Comparison of ENCODE assay signal across 16 cellular contexts in the genomic region with DNA sequence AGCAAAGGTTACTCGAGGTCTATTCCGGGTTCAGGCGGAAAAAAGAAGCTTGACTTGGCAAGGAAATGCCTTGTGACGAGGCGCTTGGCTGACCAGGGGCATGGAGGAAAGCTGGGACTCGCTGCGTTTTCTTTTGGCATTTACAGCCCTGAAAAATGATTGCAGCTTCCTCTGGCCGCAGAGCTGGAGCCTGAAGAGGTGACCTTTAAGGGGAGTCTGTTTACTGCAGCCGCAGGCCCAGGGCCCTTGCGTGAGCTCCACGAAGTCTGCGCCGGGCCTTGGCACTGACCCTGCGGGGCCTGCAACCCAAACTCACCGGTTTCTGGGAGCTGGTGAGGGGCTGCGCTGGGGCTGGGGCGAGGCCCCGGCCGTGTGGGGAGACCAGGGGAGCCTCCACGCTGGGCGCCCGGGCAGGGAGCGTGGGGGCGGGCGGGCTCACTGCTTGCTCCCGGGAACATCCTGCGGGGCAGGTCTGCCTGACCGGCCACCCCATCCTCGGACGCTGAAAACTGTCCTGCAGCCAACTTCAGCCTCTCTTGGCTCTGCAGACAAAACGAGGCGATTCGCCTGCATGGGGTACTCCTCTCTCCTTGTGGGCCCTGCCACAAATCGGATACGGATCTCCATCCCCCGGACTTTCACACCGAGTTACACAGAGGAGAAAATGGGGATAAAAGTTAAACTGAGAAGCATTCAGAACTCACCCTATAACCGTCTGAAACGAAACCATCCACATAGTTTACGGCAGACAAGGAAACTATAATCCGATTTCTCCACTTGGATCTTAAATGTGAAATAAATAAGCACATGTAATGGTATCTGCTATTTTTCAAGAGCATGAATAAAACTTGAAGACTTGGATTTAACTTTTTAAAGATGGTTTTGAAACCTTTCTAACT.
A peak's percentile ranks its signal among the peaks of the same experiment; 100 is the strongest.
DNase-seq lines count a peak whose midpoint lies in the region; ATAC-seq and TF ChIP-seq lines count a peak whose summit lies in the region.
"Had no signal": no experiment of that assay in that cellular context is flagged by ENCODE, and none has a peak within 500 bp of the region (broad histone marks: within the 10 kb centered on the region; RNA-seq: fewer than 3 reads in every experiment).

No MANE protein-coding gene starts in this region.

- no peak for ATAC-seq in left cardiac atrium
- no peak for ATAC-seq in heart left ventricle
- ATAC-seq in aorta (ENCODE audit: low FRiP score) = peak; percentile 47
- no peak for ATAC-seq in HG02571 (IDR thresholded peaks at IDR 0.05; ENCODE audit: unreplicated experiment)
- ATAC-seq: CD8-positive, alpha-beta T cell had no signal

- H3K4me3 ChIP-seq in heart left ventricle (peak overlapping the region in 2 of 12 donors; percentile 10 to 27), ovary (peak overlapping the region; percentile 11), aorta (ENCODE audit: low read length in 2 of 2) (no peak overlapping the region)
- H3K4me3 ChIP-seq: cardiac muscle cell had no signal

- WGBS in heart left ventricle, 4 donors = 64 to 75% (median 65%) methylated on average over 26 to 41 of the region's 41 CpGs
- WGBS in ovary, 3 donors = 32 to 46% (median 34%) methylated on average over 37 to 41 of the region's 41 CpGs
- 42 to 46% methylated on average over 38 to 41 of the region's 41 CpGs for WGBS in aorta, 2 donors

- H3K27ac ChIP-seq in heart left ventricle (peak overlapping the region in 1 of 12 donors; percentile 88), ovary (no peak overlapping the region), aorta (ENCODE audit: low read depth in 1 of 2, low read length in 2 of 2) (no peak overlapping the region)
- H3K27ac ChIP-seq: cardiac muscle cell had no signal

- no peak for TF ChIP-seq EP300 in ovary (IDR thresholded peaks at IDR 0.05)

- peaks cover 0 to 74% (median 24%) of the 10 kb centered on the region in 9 donors for H3K27me3 ChIP-seq in heart left ventricle
- H3K27me3 ChIP-seq in ovary = no peaks in the 10 kb centered on the region
- H3K27me3 ChIP-seq in aorta (ENCODE audit: control insufficient read depth in 1 of 2, insufficient read depth in 2 of 2, low read length in 1 of 2) = peaks cover 0 to 3% of the 10 kb centered on the region in 2 donors
- H3K27me3 ChIP-seq: cardiac muscle cell had no signal

- H3K36me3 ChIP-seq in heart left ventricle = no peaks in the 10 kb centered on the region
- no peaks in the 10 kb centered on the region for H3K36me3 ChIP-seq in ovary
- no peaks in the 10 kb centered on the region for H3K36me3 ChIP-seq in aorta (ENCODE audit: control insufficient read depth in 1 of 2, insufficient read depth in 2 of 2, low read length in 1 of 2)
- H3K36me3 ChIP-seq: cardiac muscle cell had no signal

- TF ChIP-seq CTCF in heart left ventricle (IDR thresholded peaks at IDR 0.05) (no peak), ovary (IDR thresholded peaks at IDR 0.05) (no peak)

- H3K9me3 ChIP-seq in heart left ventricle (no peaks in the 10 kb centered on the region), ovary (no peaks in the 10 kb centered on the region), aorta (ENCODE audit: control insufficient read depth, low read length) (no peaks in the 10 kb centered on the region)

- peak; percentile 38 for DNase-seq in left cardiac atrium
- DNase-seq in heart left ventricle = no peak
- peak; percentile 43 for DNase-seq in hepatic stellate cell (ENCODE audit: low spot score)
- DNase-seq in ovary = no peak
- no peak for DNase-seq in aorta
- DNase-seq in HuH-7 (ENCODE audit: low spot score) = no peak
- no peak for DNase-seq in DMS 273 treated with DMSO at 0.1 percent for 48 hours (lab: John Stamatoyannopoulos, UW)
- DNase-seq: 8988T; activated CD4-positive, CD25-positive, alpha-beta regulatory T cell; activated CD8-positive, alpha-beta memory T cell treated with anti-CD3 and anti-CD28 coated beads, Interleukin-2, amount 50 U/mL, for 48 hours; activated naive CD4-positive, alpha-beta T cell treated with anti-CD3 and anti-CD28 coated beads, Interleukin-2, amount 50 U/mL, for 16 hours; CD8-positive, alpha-beta T cell; mammary epithelial cell; NCI-H1092 had no signal

- TF ChIP-seq POLR2A in heart left ventricle (IDR thresholded peaks at IDR 0.05) = no peak
- TF ChIP-seq POLR2A in ovary (IDR thresholded peaks at IDR 0.05) = no peak

- H3K4me1 ChIP-seq in heart left ventricle (no peaks in the 10 kb centered on the region), ovary (ENCODE audit: insufficient read depth) (no peaks in the 10 kb centered on the region), aorta (ENCODE audit: control insufficient read depth in 1 of 2, insufficient read depth in 2 of 2, low read length in 2 of 2) (no peaks in the 10 kb centered on the region)

- intact Hi-C loops in left cardiac atrium (cut with DNase I) = no loop called here
- intact Hi-C loops in heart left ventricle (cut with DNase I) = no loop called here
- intact Hi-C loops in ovary (cut with DNase I) = no loop called here
- intact Hi-C loops in aorta (cut with DNase I) = no loop called here

Comparison
In these comparisons a context has a peak if more than half of its experiments do, and no peak if none do; other contexts are left out.
1. DNase-seq: peak in left cardiac atrium (single experiment) and hepatic stellate cell (single experiment); none in heart left ventricle (0 of 5), ovary (0 of 5), aorta (0 of 2), HuH-7 (single experiment) and DMS 273 treated with DMSO at 0.1 percent for 48 hours (single experiment).